ENCODE assay signal across 21 cellular contexts in genomic region chr14:31487891-31488290, GRCh38. TPM values are rescaled to one million over a fixed set of nuclear protein-coding genes. Genes with fewer than 3 reads are reported as not detected.
"Had no signal": no experiment of that assay in that cellular context is flagged by ENCODE, and none has a peak within 500 bp of the region (broad histone marks: within the 10 kb centered on the region; RNA-seq: fewer than 3 reads in every experiment).

TSS of gene GPR33 (minus strand) at chr14:31488039. CDS start at chr14:31483965, 4,074 bp downstream.

- DNase-seq: activated CD4-positive, alpha-beta T cell treated with anti-CD3 and anti-CD28 coated beads, Interleukin-2, amount 50 U/mL, for 4 hours; activated CD4-positive, CD25-positive, alpha-beta regulatory T cell treated with anti-CD3 and anti-CD28 coated beads, Interleukin-2, amount 50 U/mL, for 72 hours; activated CD8-positive, alpha-beta memory T cell treated with anti-CD3 and anti-CD28 coated beads, Interleukin-2, amount 10 ng/mL, durations not matched to agents 7 days and 5 days; activated effector memory CD4-positive, alpha-beta T cell treated with anti-CD3 and anti-CD28 coated beads, Interleukin-2, amount 50 U/mL, for 16 hours; activated T-cell treated with anti-CD3 and anti-CD28 coated beads, Interleukin-2, amount 50 U/mL, for 4 hours; amygdala; erythroblast; hippocampal formation; left ventricle myocardium superior; mesendoderm; pancreas; stimulated activated CD4-positive, alpha-beta T cell treated with anti-CD3 and anti-CD28 coated beads, Interleukin-15, amount 100 ng/mL, for 24 hours; stimulated activated CD4-positive, alpha-beta T cell treated with anti-CD3 and anti-CD28 coated beads, Interleukin-4, amount 100 ng/mL, for 4 hours; tibial artery had no signal

- H3K4me3 ChIP-seq: neural progenitor cell, pancreas, tibial artery had no signal

- H3K27me3 ChIP-seq: neural progenitor cell, pancreas, tibial artery had no signal

- H3K36me3 ChIP-seq: neural progenitor cell, pancreas, tibial artery had no signal

- H3K9ac ChIP-seq: neural progenitor cell had no signal

- H3K9me3 ChIP-seq: pancreas, tibial artery had no signal

- H3K4me3 Mint-ChIP-seq: activated CD8-positive, alpha-beta memory T cell treated with anti-CD3 and anti-CD28 coated beads, Interleukin-2, amount 10 ng/mL, durations not matched to agents 7 days and 5 days; activated naive CD8-positive, alpha-beta T cell; activated T-cell treated with anti-CD3 and anti-CD28 coated beads, Interleukin-2, amount 50 U/mL, for 4 hours; brain; neural progenitor cell had no signal

- H3K36me3 Mint-ChIP-seq: activated CD8-positive, alpha-beta memory T cell treated with anti-CD3 and anti-CD28 coated beads, Interleukin-2, amount 10 ng/mL, durations not matched to agents 7 days and 5 days; activated naive CD8-positive, alpha-beta T cell; brain; neural progenitor cell had no signal

- H2AFZ ChIP-seq: neural progenitor cell had no signal

- H3K4me1 Mint-ChIP-seq: activated CD8-positive, alpha-beta memory T cell treated with anti-CD3 and anti-CD28 coated beads, Interleukin-2, amount 10 ng/mL, durations not matched to agents 7 days and 5 days; brain; neural progenitor cell had no signal

- H3K4me1 ChIP-seq: neural progenitor cell, pancreas had no signal

- H3K27ac ChIP-seq: neural progenitor cell, pancreas, tibial artery had no signal

- H3K27ac Mint-ChIP-seq: activated CD8-positive, alpha-beta memory T cell treated with anti-CD3 and anti-CD28 coated beads, Interleukin-2, amount 10 ng/mL, durations not matched to agents 7 days and 5 days; activated naive CD8-positive, alpha-beta T cell; brain; neural progenitor cell had no signal

- H3K9me3 Mint-ChIP-seq: activated T-cell treated with anti-CD3 and anti-CD28 coated beads, Interleukin-2, amount 50 U/mL, for 4 hours had no signal

- H3K4me2 ChIP-seq: neural progenitor cell had no signal

- ATAC-seq: activated CD8-positive, alpha-beta memory T cell treated with anti-CD3 and anti-CD28 coated beads, Interleukin-2, amount 10 ng/mL, durations not matched to agents 7 days and 5 days; activated T-cell treated with anti-CD3 and anti-CD28 coated beads, Interleukin-2, amount 50 U/mL, for 4 hours; left ventricle myocardium superior had no signal

RNA-seq across cellular contexts. Expression of gene GPR33, which starts in this region (rescaled TPM):
- total RNA-seq: activated CD8-positive, alpha-beta memory T cell treated with anti-CD3 and anti-CD28 coated beads, Interleukin-2, amount 10 ng/mL, durations not matched to agents 7 days and 5 days; activated T-cell treated with anti-CD3 and anti-CD28 coated beads, Interleukin-2, amount 50 U/mL, for 4 hours; kidney epithelial cell; left ventricle myocardium superior; pancreas; renal cortical epithelial cell; skeletal muscle tissue; T-helper 2 cell treated with Interferon-gamma antibody and Interleukin-4, amounts not matched to agents 100 ng/mL and 5 ng/mL, for 36 hours had no signal
